In genomic region chr22:50483106-50483505, GRCh38 we compare ENCODE assay signal across 16 cellular contexts. TPM values are rescaled to one million over a fixed set of nuclear protein-coding genes. Genes with fewer than 3 reads are reported as not detected.
DNase-seq lines count a peak whose midpoint lies in the region; ATAC-seq and TF ChIP-seq lines count a peak whose summit lies in the region.
"Had no signal": no experiment of that assay in that cellular context is flagged by ENCODE, and none has a peak within 500 bp of the region (broad histone marks: within the 10 kb centered on the region; RNA-seq: fewer than 3 reads in every experiment).

No MANE protein-coding gene starts in this region.

- ATAC-seq in GM21526 (IDR thresholded peaks at IDR 0.05; ENCODE audit: low FRiP score, unreplicated experiment): no peak
- no peak for ATAC-seq in HG03521 (IDR thresholded peaks at IDR 0.05; ENCODE audit: unreplicated experiment)
- ATAC-seq: WTC11 had no signal

- H3K9me2 ChIP-seq in hepatocyte (replicated peaks; ENCODE audit: insufficient read depth): no peaks in the 10 kb centered on the region
- H3K9me2 ChIP-seq: SK-N-SH had no signal

- no peaks in the 10 kb centered on the region for H3K36me3 ChIP-seq in hepatocyte (replicated peaks; ENCODE audit: insufficient read depth, low read depth)

- H3K4me3 Mint-ChIP-seq in T-helper 1 cell treated with Interleukin-12 subunit alpha and Interleukin-12 subunit beta and Interleukin-4 antibody, amounts not matched to agents 30 μg/mL and 1 μg/mL, for 36 hours: peak overlapping the region; percentile 28
- H3K4me3 Mint-ChIP-seq: type B pancreatic cell, WTC11 had no signal

- no peaks in the 10 kb centered on the region for H3K9me3 Mint-ChIP-seq in T-helper 1 cell treated with Interleukin-12 subunit alpha and Interleukin-12 subunit beta and Interleukin-4 antibody, amounts not matched to agents 30 μg/mL and 1 μg/mL, for 36 hours
- H3K9me3 Mint-ChIP-seq: type B pancreatic cell, WTC11 had no signal

- 94% methylated on average over 9 of the region's 10 CpGs for WGBS in hepatocyte (ENCODE audit: low lambda C conversion rate, missing lambda C conversion rate)

- H3K9me3 ChIP-seq in hepatocyte (ENCODE audit: low read depth): no peaks in the 10 kb centered on the region
- H3K9me3 ChIP-seq: SK-N-SH had no signal

- DNase-seq in T-helper 1 cell: no peak
- DNase-seq in NCI-H69 (lab: John Stamatoyannopoulos, UW): peak; percentile 56
- DNase-seq in hepatocyte (ENCODE audit: low spot score): no peak
- DNase-seq: effector CD8-positive, alpha-beta T cell; NCI-H1048; NCI-H2227 treated with DMSO at 0.1 percent for 48 hours; SK-N-SH had no signal

- no peaks in the 10 kb centered on the region for H3K79me2 ChIP-seq in hepatocyte

- H3K4me3 ChIP-seq in hepatocyte: no peak overlapping the region

- H3K36me3 Mint-ChIP-seq in T-helper 1 cell treated with Interleukin-12 subunit alpha and Interleukin-12 subunit beta and Interleukin-4 antibody, amounts not matched to agents 30 μg/mL and 1 μg/mL, for 36 hours (ENCODE audit: low read depth): no peaks in the 10 kb centered on the region
- H3K36me3 Mint-ChIP-seq: type B pancreatic cell, WTC11 had no signal

- no peak overlapping the region for H3K27ac ChIP-seq in hepatocyte

- peak overlapping the region; percentile 88 for H3K4me2 ChIP-seq in hepatocyte
- H3K4me2 ChIP-seq: SK-N-SH had no signal

- H4K20me1 ChIP-seq in hepatocyte (ENCODE audit: insufficient read depth, poor library complexity, severe bottlenecking): no peaks in the 10 kb centered on the region

- peaks cover 16% of the 10 kb centered on the region for H3K27me3 Mint-ChIP-seq in T-helper 1 cell treated with Interleukin-12 subunit alpha and Interleukin-12 subunit beta and Interleukin-4 antibody, amounts not matched to agents 30 μg/mL and 1 μg/mL, for 36 hours (ENCODE audit: low read depth)

- no peak for TF ChIP-seq CTCF in hepatocyte (IDR thresholded peaks at IDR 0.05; ENCODE audit: poor library complexity)

- H3K27ac Mint-ChIP-seq in T-helper 1 cell treated with Interleukin-12 subunit alpha and Interleukin-12 subunit beta and Interleukin-4 antibody, amounts not matched to agents 30 μg/mL and 1 μg/mL, for 36 hours: no peak overlapping the region
- H3K27ac Mint-ChIP-seq: type B pancreatic cell, WTC11 had no signal

- peaks cover 29% of the 10 kb centered on the region for H3K27me3 ChIP-seq in hepatocyte

- H2AFZ ChIP-seq in hepatocyte: no peak overlapping the region

- peaks cover 7% of the 10 kb centered on the region for H3K4me1 Mint-ChIP-seq in T-helper 1 cell treated with Interleukin-12 subunit alpha and Interleukin-12 subunit beta and Interleukin-4 antibody, amounts not matched to agents 30 μg/mL and 1 μg/mL, for 36 hours (ENCODE audit: low read depth)

- H3K4me1 ChIP-seq in hepatocyte (ENCODE audit: insufficient read depth): peaks cover 14% of the 10 kb centered on the region

RNA-seq across cellular contexts. Expression of gene ADM2, which starts 1.8 kb away (rescaled TPM):
- total RNA-seq in hepatocyte: 3.0 and 4.1 TPM in 2 replicates
- 5.0 and 5.1 TPM in 2 replicates for polyA plus RNA-seq in hepatocyte
- total RNA-seq: A172, frontal cortex had no signal

RNA-seq across cellular contexts. Expression of gene MIOX, which starts 3.6 kb away (rescaled TPM):
- total RNA-seq in hepatocyte: not detected in 2 replicates
- not detected in 2 replicates for polyA plus RNA-seq in hepatocyte
- total RNA-seq: A172, frontal cortex, HT1080, mononuclear cell had no signal

RNA-seq across cellular contexts. Expression of gene SBF1, which starts 8.3 kb away (rescaled TPM):
- total RNA-seq in hepatocyte: 26.1 and 34.5 TPM in 2 replicates
- 38.0 and 49.5 TPM in 2 replicates for polyA plus RNA-seq in hepatocyte

RNA-seq across cellular contexts. Expression of gene LMF2, which starts 24.4 kb away (rescaled TPM):
- 22.4 and 32.8 TPM in 2 replicates for total RNA-seq in hepatocyte
- 97.6 and 128 TPM in 2 replicates for polyA plus RNA-seq in hepatocyte

RNA-seq across cellular contexts. Expression of gene NCAPH2, which starts 24.9 kb away (rescaled TPM):
- 24.4 and 25.6 TPM in 2 replicates for total RNA-seq in hepatocyte
- 40.6 and 48.0 TPM in 2 replicates for polyA plus RNA-seq in hepatocyte
